27 cellular contexts compared by ENCODE assay signal in genomic region chr22:30182833-30183232, GRCh38.
DNase-seq lines count a peak whose midpoint lies in the region; ATAC-seq, FAIRE-seq and TF ChIP-seq lines count a peak whose summit lies in the region.
"Had no signal": no experiment of that assay in that cellular context is flagged by ENCODE, and none has a peak within 500 bp of the region (broad histone marks: within the 10 kb centered on the region; RNA-seq: fewer than 3 reads in every experiment).

No MANE protein-coding gene starts in this region.

- no peak for TF ChIP-seq CTCF in HEK293 (tag by site-specific recombination; IDR thresholded peaks at IDR 0.05)
- no peak for TF ChIP-seq CTCF in activated CD8-positive, alpha-beta T cell treated with anti-CD3 and anti-CD28 coated beads for 36 hours (IDR thresholded peaks at IDR 0.05)
- no peak for TF ChIP-seq CTCF in fibroblast of villous mesenchyme (IDR thresholded peaks at IDR 0.05; ENCODE audit: insufficient read depth, low read depth, low read length)

- no peaks in the 10 kb centered on the region for H3K36me3 ChIP-seq in HEK293 (ENCODE audit: control insufficient read depth in 2 of 2, insufficient read depth in 1 of 2, low read length in 2 of 2)
- H3K36me3 ChIP-seq: stomach, thyroid gland had no signal

- no peaks in the 10 kb centered on the region for H3K36me3 Mint-ChIP-seq in activated CD4-positive, alpha-beta T cell treated with anti-CD3 and anti-CD28 coated beads for 36 hours (ENCODE audit: low read depth)
- H3K36me3 Mint-ChIP-seq in activated CD8-positive, alpha-beta T cell treated with anti-CD3 and anti-CD28 coated beads for 36 hours (ENCODE audit: low read depth): no peaks in the 10 kb centered on the region
- H3K36me3 Mint-ChIP-seq: CD8-positive, alpha-beta T cell; immature natural killer cell; naive B cell had no signal

- CTCF ChIA-PET in activated CD4-positive, alpha-beta T cell treated with anti-CD3 and anti-CD28 coated beads for 36 hours (lab: Charles Lee): interaction anchor here (0.6 to 2.5 kb wide), 7 partner anchors 11 to 105 kb away, joined by 3 to 11 read pairs (median 4); no protein-coding TSS in a partner anchor
- CTCF ChIA-PET in HEK293 (lab: Yijun Ruan, JAX): interaction anchor here (0.6 to 2.5 kb wide), 3 partner anchors 54 to 78 kb away, joined by 3 to 8 read pairs (median 4); no protein-coding TSS in a partner anchor
- CTCF ChIA-PET in activated CD8-positive, alpha-beta T cell treated with anti-CD3 and anti-CD28 coated beads for 36 hours (lab: Charles Lee): interaction anchor here (1.2 to 2.2 kb wide), 3 partner anchors 24 to 73 kb away, joined by 5 to 12 read pairs (median 5); no protein-coding TSS in a partner anchor

- POLR2A ChIA-PET in activated CD4-positive, alpha-beta T cell treated with anti-CD3 and anti-CD28 coated beads for 36 hours (lab: Charles Lee): no interaction called here
- POLR2A ChIA-PET in HEK293 (lab: Yijun Ruan, JAX): interaction anchor here (1.3 kb wide), 1 partner anchor 13 kb away, joined by 4 read pairs; no protein-coding TSS in a partner anchor
- POLR2A ChIA-PET in activated CD8-positive, alpha-beta T cell treated with anti-CD3 and anti-CD28 coated beads for 36 hours (lab: Charles Lee): interaction anchor here (0.6 to 2.3 kb wide), 6 partner anchors 9 to 75 kb away, joined by 3 to 10 read pairs (median 4); no protein-coding TSS in a partner anchor

- H3K9me3 Mint-ChIP-seq in activated CD4-positive, alpha-beta T cell treated with anti-CD3 and anti-CD28 coated beads for 36 hours (ENCODE audit: low read depth): no peaks in the 10 kb centered on the region
- no peaks in the 10 kb centered on the region for H3K9me3 Mint-ChIP-seq in activated CD8-positive, alpha-beta T cell treated with anti-CD3 and anti-CD28 coated beads for 36 hours
- H3K9me3 Mint-ChIP-seq: CD8-positive, alpha-beta T cell; immature natural killer cell; naive B cell had no signal

- H3K27ac Mint-ChIP-seq in activated CD4-positive, alpha-beta T cell treated with anti-CD3 and anti-CD28 coated beads for 36 hours: peak overlapping the region; percentile 84
- peak overlapping the region; percentile 95 for H3K27ac Mint-ChIP-seq in activated CD8-positive, alpha-beta T cell treated with anti-CD3 and anti-CD28 coated beads for 36 hours
- H3K27ac Mint-ChIP-seq: CD8-positive, alpha-beta T cell; naive B cell had no signal

- H3K27me3 Mint-ChIP-seq in activated CD4-positive, alpha-beta T cell treated with anti-CD3 and anti-CD28 coated beads for 36 hours: no peaks in the 10 kb centered on the region
- H3K27me3 Mint-ChIP-seq in activated CD8-positive, alpha-beta T cell treated with anti-CD3 and anti-CD28 coated beads for 36 hours: no peaks in the 10 kb centered on the region

- no peak overlapping the region for H3K4me3 Mint-ChIP-seq in activated CD4-positive, alpha-beta T cell treated with anti-CD3 and anti-CD28 coated beads for 36 hours
- H3K4me3 Mint-ChIP-seq in activated CD8-positive, alpha-beta T cell treated with anti-CD3 and anti-CD28 coated beads for 36 hours: no peak overlapping the region
- H3K4me3 Mint-ChIP-seq: CD8-positive, alpha-beta T cell; immature natural killer cell; naive B cell had no signal

- no peak for ATAC-seq in activated CD4-positive, alpha-beta T cell treated with anti-CD3 and anti-CD28 coated beads for 36 hours
- ATAC-seq in activated CD8-positive, alpha-beta T cell treated with anti-CD3 and anti-CD28 coated beads for 36 hours: no peak
- no peak for ATAC-seq in HG02610 (IDR thresholded peaks at IDR 0.05; ENCODE audit: unreplicated experiment)
- ATAC-seq: body of pancreas; CD8-positive, alpha-beta T cell; PC-3; Right ventricle myocardium inferior had no signal

- H3K27ac ChIP-seq in HEK293 (ENCODE audit: extremely low read depth, low read depth, low read length): no peak overlapping the region
- H3K27ac ChIP-seq: body of pancreas, stomach, thyroid gland had no signal

- H3K4me3 ChIP-seq in HEK293 (ENCODE audit: low read depth, low read length): no peak overlapping the region
- no peak overlapping the region for H3K4me3 ChIP-seq in fibroblast of villous mesenchyme (ENCODE audit: low read depth, low read length)
- H3K4me3 ChIP-seq: body of pancreas, stomach, thyroid gland had no signal

- intact Hi-C loops in activated CD4-positive, alpha-beta T cell treated with anti-CD3 and anti-CD28 coated beads for 36 hours (cut with DNase I, micrococcal nuclease): loop anchor here in 1 of 2 experiments (2.0 kb wide), 1 partner anchor 14 kb away; no protein-coding TSS in a partner anchor
- intact Hi-C loops in activated CD8-positive, alpha-beta T cell treated with anti-CD3 and anti-CD28 coated beads for 36 hours (cut with micrococcal nuclease): no loop called here

- no peaks in the 10 kb centered on the region for H3K9me3 ChIP-seq in HEK293 (ENCODE audit: control insufficient read depth, insufficient read depth, low read depth, low read length)
- H3K9me3 ChIP-seq: body of pancreas, stomach, thyroid gland had no signal

- DNase-seq in activated CD4-positive, alpha-beta T cell treated with anti-CD3 and anti-CD28 coated beads for 36 hours: no peak
- no peak for DNase-seq in activated CD4-positive, alpha-beta T cell treated with anti-CD3 and anti-CD28 coated beads for 48 hours
- DNase-seq in activated CD8-positive, alpha-beta T cell treated with anti-CD3 and anti-CD28 coated beads for 36 hours: no peak
- DNase-seq in fibroblast of villous mesenchyme (ENCODE audit: low read depth): peak; percentile 67
- DNase-seq in Ammon's horn (ENCODE audit: low spot score): no peak
- DNase-seq in GM19239 (ENCODE audit: insufficient read length, low spot score): no peak
- DNase-seq: activated CD4-positive, CD25-positive, alpha-beta regulatory T cell; AML-193; body of pancreas; CD8-positive, alpha-beta T cell; EL; hypothalamus; immature natural killer cell; naive B cell; NCI-H1092 treated with DMSO at 0.1 percent for 48 hours; NCI-H187 treated with DMSO at 0.1 percent for 48 hours; NCI-H524 treated with DMSO at 0.1 percent for 48 hours; occipital lobe; PC-3; stomach; thyroid gland had no signal

- no peak for FAIRE-seq in GM19239 (lab: Jason Lieb, UNC)
- FAIRE-seq: A204.1, GM12891, H1 had no signal

- H3K4me1 Mint-ChIP-seq in activated CD4-positive, alpha-beta T cell treated with anti-CD3 and anti-CD28 coated beads for 36 hours: peaks cover 91% of the 10 kb centered on the region
- H3K4me1 Mint-ChIP-seq in activated CD8-positive, alpha-beta T cell treated with anti-CD3 and anti-CD28 coated beads for 36 hours (ENCODE audit: low read depth): peaks cover 89% of the 10 kb centered on the region

- peaks cover 4% of the 10 kb centered on the region for H3K4me1 ChIP-seq in HEK293 (ENCODE audit: control insufficient read depth, insufficient read depth, low read length)

TF ChIP-seq in HEK293, 187 proteins besides CTCF, POLR2A, EP300 and RAD21:
- TF ChIP-seq WT1 (tag by site-specific recombination; IDR thresholded peaks at IDR 0.05) (0 out of 2 replicates have a peak, but pooled peaks have one; percentile 20), ZNF768 (tag by site-specific recombination; IDR thresholded peaks at IDR 0.05) (no peak), OSR2 (tag by site-specific recombination; IDR thresholded peaks at IDR 0.05) (no peak)
